In genomic region chr16:86664518-86665318, GRCh38 we compare ENCODE assay signal across 8 cellular contexts.
A peak's percentile ranks its signal among the peaks of the same experiment; 100 is the strongest.
DNase-seq lines count a peak whose midpoint lies in the region; ATAC-seq and TF ChIP-seq lines count a peak whose summit lies in the region.

No MANE protein-coding gene starts in this region.

- peaks cover 8% of the 10 kb centered on the region for H3K27me3 Mint-ChIP-seq in activated naive CD8-positive, alpha-beta T cell
- peaks cover 3 to 41% (median 32%) of the 10 kb centered on the region in 5 donors for H3K27me3 Mint-ChIP-seq in naive thymus-derived CD4-positive, alpha-beta T cell

- DNase-seq in EL (peak; percentile 99), MG63 (peak; percentile 97), sigmoid colon (no peak), germinal center (ENCODE audit: low spot score) (no peak)
- DNase-seq in naive thymus-derived CD4-positive, alpha-beta T cell = peak in 1 of 9 donors; percentile 65

- TF ChIP-seq POLR2A in sigmoid colon (IDR thresholded peaks at IDR 0.05) = no peak

- H3K4me3 Mint-ChIP-seq in activated naive CD8-positive, alpha-beta T cell = peak overlapping the region; percentile 69
- H3K4me3 Mint-ChIP-seq in naive thymus-derived CD4-positive, alpha-beta T cell = peak overlapping the region in 2 of 10 donors; percentile 29 to 80

- WGBS in sigmoid colon, 2 donors = 49 to 54% methylated on average over 12 of the region's 12 CpGs

- H3K4me3 ChIP-seq in MG63 (no peak overlapping the region), sigmoid colon (no peak overlapping the region)
- no peak overlapping the region for H3K4me3 ChIP-seq in naive thymus-derived CD4-positive, alpha-beta T cell (ENCODE audit: low read length)

- H3K4me1 Mint-ChIP-seq in activated naive CD8-positive, alpha-beta T cell (ENCODE audit: low read depth) = peaks cover 17% of the 10 kb centered on the region
- peaks cover 0 to 40% (median 6%) of the 10 kb centered on the region in 7 donors for H3K4me1 Mint-ChIP-seq in naive thymus-derived CD4-positive, alpha-beta T cell

- intact Hi-C loops in naive thymus-derived CD4-positive, alpha-beta T cell (cut with micrococcal nuclease) = no loop called here
- intact Hi-C loops in sigmoid colon (cut with DNase I) = no loop called here

- H3K36me3 Mint-ChIP-seq in activated naive CD8-positive, alpha-beta T cell = no peaks in the 10 kb centered on the region
- peaks cover 0 to 1% (median 0%) of the 10 kb centered on the region in 5 donors for H3K36me3 Mint-ChIP-seq in naive thymus-derived CD4-positive, alpha-beta T cell

- H3K36me3 ChIP-seq in MG63 (no peaks in the 10 kb centered on the region), sigmoid colon (no peaks in the 10 kb centered on the region)
- H3K36me3 ChIP-seq in naive thymus-derived CD4-positive, alpha-beta T cell (ENCODE audit: control insufficient read depth in 2 of 3, insufficient read depth in 3 of 3, low read length in 3 of 3) = no peaks in the 10 kb centered on the region

- H3K27ac ChIP-seq in naive thymus-derived CD4-positive, alpha-beta T cell (ENCODE audit: low read depth, low read length) = no peak overlapping the region
- H3K27ac ChIP-seq in sigmoid colon = no peak overlapping the region

- peaks cover 35% of the 10 kb centered on the region for H3K9me3 ChIP-seq in MG63
- no peaks in the 10 kb centered on the region for H3K9me3 ChIP-seq in naive thymus-derived CD4-positive, alpha-beta T cell (ENCODE audit: control insufficient read depth in 2 of 3, low read length in 3 of 3)
- H3K9me3 ChIP-seq in sigmoid colon = peaks cover 0 to 4% (median 0%) of the 10 kb centered on the region in 4 donors

- ATAC-seq in GM21717 (IDR thresholded peaks at IDR 0.05; ENCODE audit: unreplicated experiment) = peak; percentile 56
- peak; percentile 66 for ATAC-seq in naive thymus-derived CD4-positive, alpha-beta T cell
- ATAC-seq in HG03469 (IDR thresholded peaks at IDR 0.05; ENCODE audit: unreplicated experiment) = no peak

- H3K4me1 ChIP-seq in naive thymus-derived CD4-positive, alpha-beta T cell (ENCODE audit: control insufficient read depth in 2 of 2, insufficient read depth in 2 of 2, low read length in 2 of 2) = no peaks in the 10 kb centered on the region
- no peaks in the 10 kb centered on the region for H3K4me1 ChIP-seq in sigmoid colon

- TF ChIP-seq EP300 in sigmoid colon (IDR thresholded peaks at IDR 0.05) = no peak

- TF ChIP-seq CTCF in sigmoid colon (IDR thresholded peaks at IDR 0.05) = no peak

- H3K27me3 ChIP-seq in MG63 (no peaks in the 10 kb centered on the region), sigmoid colon (peaks cover 0 to 46% (median 0%) of the 10 kb centered on the region in 3 donors)
- H3K27me3 ChIP-seq in naive thymus-derived CD4-positive, alpha-beta T cell (ENCODE audit: control insufficient read depth in 2 of 2, insufficient read depth in 2 of 2, low read length in 2 of 2) = no peaks in the 10 kb centered on the region

- CTCF ChIA-PET in naive thymus-derived CD4-positive, alpha-beta T cell (lab: Charles Lee) = no interaction called here

- H3K27ac Mint-ChIP-seq in activated naive CD8-positive, alpha-beta T cell = peak overlapping the region; percentile 85
- peak overlapping the region in 2 of 9 donors; percentile 4 to 86 for H3K27ac Mint-ChIP-seq in naive thymus-derived CD4-positive, alpha-beta T cell

- H3K9me3 Mint-ChIP-seq in activated naive CD8-positive, alpha-beta T cell (ENCODE audit: low read depth) = peaks cover 6% of the 10 kb centered on the region
- peaks cover 0 to 14% (median under 1%) of the 10 kb centered on the region in 11 donors for H3K9me3 Mint-ChIP-seq in naive thymus-derived CD4-positive, alpha-beta T cell

- POLR2A ChIA-PET in naive thymus-derived CD4-positive, alpha-beta T cell (lab: Charles Lee) = no interaction called here

Comparison
In these comparisons a context has a peak if more than half of its experiments do, and no peak if none do; other contexts are left out.
1. DNase-seq: peak in EL (single experiment) and MG63 (single experiment); none in sigmoid colon (single experiment) and germinal center (single experiment).